Comparison of ENCODE assay signal across 10 cellular contexts in genomic region chr1:225454067-225454618, GRCh38. TPM values are rescaled to one million over a fixed set of nuclear protein-coding genes. Genes with fewer than 3 reads are reported as not detected.
DNase-seq lines count a peak whose midpoint lies in the region; ATAC-seq and TF ChIP-seq lines count a peak whose summit lies in the region.
"Had no signal": no experiment of that assay in that cellular context is flagged by ENCODE, and none has a peak within 500 bp of the region (broad histone marks: within the 10 kb centered on the region; RNA-seq: fewer than 3 reads in every experiment).

No MANE protein-coding gene starts in this region.

- no peaks in the 10 kb centered on the region for H3K4me1 Mint-ChIP-seq in endodermal cell

- no peaks in the 10 kb centered on the region for H3K36me3 Mint-ChIP-seq in endodermal cell (ENCODE audit: low read depth)

- TF ChIP-seq POLR2A in suprapubic skin (IDR thresholded peaks at IDR 0.05): no peak
- TF ChIP-seq POLR2A in heart left ventricle (IDR thresholded peaks at IDR 0.05): no peak

- intact Hi-C loops in heart left ventricle (cut with DNase I): no loop called here

- no peak overlapping the region for H3K4me3 Mint-ChIP-seq in endodermal cell
- H3K4me3 Mint-ChIP-seq: B cell had no signal

- TF ChIP-seq EP300 in suprapubic skin (IDR thresholded peaks at IDR 0.05): no peak

- TF ChIP-seq CTCF in endodermal cell (conservative IDR thresholded peaks at IDR 0.05): no peak
- TF ChIP-seq CTCF in suprapubic skin (IDR thresholded peaks at IDR 0.05): no peak
- TF ChIP-seq CTCF in heart left ventricle (IDR thresholded peaks at IDR 0.05): no peak

- H3K27ac ChIP-seq in endodermal cell (ENCODE audit: low read depth, low read length): no peak overlapping the region
- peak overlapping the region; percentile 72 for H3K27ac ChIP-seq in suprapubic skin
- H3K27ac ChIP-seq in heart left ventricle: peak overlapping the region in 2 of 12 donors; percentile 48 to 90

- H3K4me1 ChIP-seq in endodermal cell (ENCODE audit: control insufficient read depth, insufficient read depth, low read length) (no peaks in the 10 kb centered on the region), suprapubic skin (peaks cover 19% of the 10 kb centered on the region), heart left ventricle (peaks cover 0 to 43% (median 0%) of the 10 kb centered on the region in 12 donors)

- DNase-seq in activated CD8-positive, alpha-beta memory T cell treated with anti-CD3 and anti-CD28 coated beads, Interleukin-2, amount 50 U/mL, for 48 hours: peak; percentile 50
- DNase-seq in activated CD8-positive, alpha-beta memory T cell treated with anti-CD3 and anti-CD28 coated beads, Interleukin-2, amount 50 U/mL, for 4 hours: no peak
- DNase-seq in NCI-H345 treated with DMSO at 0.1 percent for 48 hours (lab: John Stamatoyannopoulos, UW; ENCODE audit: unreplicated experiment) (peak; percentile 92), endodermal cell (peak; percentile 13), suprapubic skin (ENCODE audit: low spot score in 2 of 2) (peak in 1 of 2 donors; percentile 53), heart left ventricle (no peak), SW 1271 (lab: John Stamatoyannopoulos, UW) (no peak)
- DNase-seq: heart right ventricle had no signal

- 88 to 90% methylated on average over 2 to 4 of the region's 4 CpGs for WGBS in endodermal cell (ENCODE audit: insufficient coverage in 1 of 2, insufficient read length in 1 of 2), 2 experiments
- 31% methylated on average over 4 of the region's 4 CpGs for WGBS in suprapubic skin
- 54 to 64% (median 58%) methylated on average over 4 of the region's 4 CpGs for WGBS in heart left ventricle, 4 donors

- H3K27me3 Mint-ChIP-seq in endodermal cell (ENCODE audit: insufficient read depth): peaks cover 9% of the 10 kb centered on the region
- H3K27me3 Mint-ChIP-seq: B cell had no signal

- ATAC-seq in HG02642 (IDR thresholded peaks at IDR 0.05; ENCODE audit: poor library complexity, unreplicated experiment) (no peak), heart left ventricle (no peak)

- H3K4me3 ChIP-seq in endodermal cell (ENCODE audit: low read length) (no peak overlapping the region), suprapubic skin (no peak overlapping the region), heart left ventricle (no peak overlapping the region)
- H3K4me3 ChIP-seq: heart right ventricle had no signal

- H3K27me3 ChIP-seq in endodermal cell (ENCODE audit: control insufficient read depth, insufficient read depth, low read length, poor library complexity, severe bottlenecking) (no peaks in the 10 kb centered on the region), suprapubic skin (no peaks in the 10 kb centered on the region), heart left ventricle (no peaks in the 10 kb centered on the region)
- H3K27me3 ChIP-seq: heart right ventricle had no signal

- H3K27ac Mint-ChIP-seq in endodermal cell: no peak overlapping the region
- H3K27ac Mint-ChIP-seq: B cell had no signal

- H3K9ac ChIP-seq in endodermal cell (ENCODE audit: extremely low read depth, low read length, poor library complexity, severe bottlenecking): no peak overlapping the region

- no peaks in the 10 kb centered on the region for H3K36me3 ChIP-seq in endodermal cell (ENCODE audit: control insufficient read depth, insufficient read depth, low read length)
- no peaks in the 10 kb centered on the region for H3K36me3 ChIP-seq in suprapubic skin
- no peaks in the 10 kb centered on the region for H3K36me3 ChIP-seq in heart left ventricle
- H3K36me3 ChIP-seq: heart right ventricle had no signal

- H3K9me3 Mint-ChIP-seq in endodermal cell: no peaks in the 10 kb centered on the region

- H3K9me3 ChIP-seq in endodermal cell (ENCODE audit: control insufficient read depth, low read length): peaks cover 10% of the 10 kb centered on the region
- no peaks in the 10 kb centered on the region for H3K9me3 ChIP-seq in suprapubic skin
- H3K9me3 ChIP-seq in heart left ventricle: no peaks in the 10 kb centered on the region
- H3K9me3 ChIP-seq: heart right ventricle had no signal

RNA-seq across cellular contexts. Expression of gene LBR, which starts 26.3 kb away (rescaled TPM):
- total RNA-seq in endodermal cell (10 to 100 TPM; 49.8 to 72.3 TPM), suprapubic skin (10 to 100 TPM; 18.5 to 57.2 (median 29.8) TPM), heart left ventricle (10 to 100 TPM in 4 of 9 donors, 1 to 10 TPM in 5; 6.8 to 37.8 (median 9.7) TPM)
- 98.3 TPM for polyA plus RNA-seq in endodermal cell (2013, experiment 1 of 2)
- 96.7 TPM for polyA plus RNA-seq in endodermal cell (2013, experiment 2 of 2)
- polyA plus RNA-seq in heart left ventricle: 1 to 10 TPM; 4.3 to 7.5 TPM

Comparison
In these comparisons a context has a peak if more than half of its experiments do, and no peak if none do; other contexts are left out.
1. DNase-seq: peak in activated CD8-positive, alpha-beta memory T cell treated with anti-CD3 and anti-CD28 coated beads, Interleukin-2, amount 50 U/mL, for 48 hours (single experiment), NCI-H345 treated with DMSO at 0.1 percent for 48 hours (single experiment) and endodermal cell (single experiment); none in activated CD8-positive, alpha-beta memory T cell treated with anti-CD3 and anti-CD28 coated beads, Interleukin-2, amount 50 U/mL, for 4 hours (single experiment), heart left ventricle (0 of 5) and SW 1271 (0 of 2).